Comparison of ENCODE assay signal across 1 cellular context in genomic region chr5:27290166-27290565, GRCh38.
TF ChIP-seq lines count a peak whose summit lies in the region.

No MANE protein-coding gene starts in this region.

TF ChIP-seq in GM23338, 12 proteins besides CTCF, POLR2A, EP300 and RAD21 (continued from another document):
- no peak for TF ChIP-seq ZNF462 (CRISPR knock-in tag; IDR thresholded peaks at IDR 0.05)
- no peak for TF ChIP-seq STAT1 (IDR thresholded peaks at IDR 0.05; ENCODE audit: unreplicated experiment)
